1 cellular context compared by ENCODE assay signal in genomic region chr7:101860316-101861222, GRCh38.
TF ChIP-seq lines count a peak whose summit lies in the region.

No MANE protein-coding gene starts in this region.

TF ChIP-seq in GM23338, 12 proteins besides CTCF, POLR2A, EP300 and RAD21 (continued from another document):
- TF ChIP-seq ZNF462 (CRISPR knock-in tag; IDR thresholded peaks at IDR 0.05) (no peak), ETS1 (IDR thresholded peaks at IDR 0.05) (no peak), POLR2AphosphoS5 (IDR thresholded peaks at IDR 0.05; ENCODE audit: low read depth) (no peak), EZH2 (IDR thresholded peaks at IDR 0.05; ENCODE audit: low read depth, unreplicated experiment) (no peak), STAT1 (IDR thresholded peaks at IDR 0.05; ENCODE audit: unreplicated experiment) (no peak), ZNF114 (CRISPR knock-in tag; IDR thresholded peaks at IDR 0.05) (no peak), EZH2phosphoT487 (IDR thresholded peaks at IDR 0.05; ENCODE audit: unreplicated experiment) (no peak), CREB1 (CRISPR knock-in tag; IDR thresholded peaks at IDR 0.05; ENCODE audit: low read depth) (no peak), NANOG (IDR thresholded peaks at IDR 0.05; ENCODE audit: borderline replicate concordance) (no peak), JUNB (IDR thresholded peaks at IDR 0.05; ENCODE audit: unreplicated experiment) (no peak)
TF ChIP-seq in GM23338: peak in this region for 0.
